In the genomic region with DNA sequence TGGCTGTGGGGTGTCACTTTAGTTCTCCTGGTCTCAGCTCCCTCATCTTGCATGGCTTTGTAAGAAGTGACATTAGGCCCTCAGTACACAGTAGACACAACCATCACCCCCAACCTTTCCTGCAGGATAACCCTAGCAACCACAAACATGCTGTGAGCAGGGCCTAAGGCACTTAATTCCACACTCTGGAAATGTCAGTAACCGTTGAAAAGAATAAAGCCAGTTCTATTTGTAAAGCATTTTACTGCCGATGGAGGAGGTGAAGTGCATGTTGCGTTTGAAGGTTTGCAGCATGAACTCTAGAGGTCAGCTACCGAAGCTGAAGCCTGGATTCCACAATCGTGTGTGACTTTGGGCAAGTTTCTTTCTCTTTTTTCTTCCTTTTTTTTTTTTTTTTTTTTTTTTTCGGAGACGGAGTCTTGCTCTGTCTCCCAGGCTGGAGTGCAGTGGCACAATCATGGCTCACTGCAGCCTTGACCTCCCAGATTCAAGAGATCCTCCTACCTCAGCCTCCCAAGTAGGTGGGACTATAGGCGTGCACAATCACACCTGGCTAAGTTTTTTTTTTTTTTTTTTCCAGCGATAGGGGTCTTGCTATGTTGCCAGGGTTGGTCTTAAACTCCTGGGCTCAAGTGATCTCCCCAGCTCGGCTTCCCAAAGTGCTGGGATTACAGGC, we compare ENCODE assay signal across 24 cellular contexts. TPM values are rescaled to one million over a fixed set of nuclear protein-coding genes. Genes with fewer than 3 reads are reported as not detected.
DNase-seq lines count a peak whose midpoint lies in the region; ATAC-seq, FAIRE-seq and TF ChIP-seq lines count a peak whose summit lies in the region.
"Had no signal": no experiment of that assay in that cellular context is flagged by ENCODE, and none has a peak within 500 bp of the region (broad histone marks: within the 10 kb centered on the region; RNA-seq: fewer than 3 reads in every experiment).

No MANE protein-coding gene starts in this region.

- no peak for FAIRE-seq in A549 (lab: Jason Lieb, UNC)
- FAIRE-seq: frontal cortex had no signal

- H4K20me1 ChIP-seq in neural progenitor cell (ENCODE audit: low read depth) = no peaks in the 10 kb centered on the region

- H3K36me3 ChIP-seq in body of pancreas (replicated peaks in 1 of 2; ENCODE audit: insufficient read depth in 1 of 2, low read depth in 2 of 2) = no peaks in the 10 kb centered on the region
- no peaks in the 10 kb centered on the region for H3K36me3 ChIP-seq in neural progenitor cell
- no peaks in the 10 kb centered on the region for H3K36me3 ChIP-seq in SJCRH30
- H3K36me3 ChIP-seq: adrenal gland, cardiac muscle cell, vagina, WERI-Rb-1 had no signal

- no peaks in the 10 kb centered on the region for H3K9me3 ChIP-seq in A549
- H3K9me3 ChIP-seq in body of pancreas = no peaks in the 10 kb centered on the region
- no peaks in the 10 kb centered on the region for H3K9me3 ChIP-seq in neural progenitor cell (ENCODE audit: low read depth)
- no peaks in the 10 kb centered on the region for H3K9me3 ChIP-seq in CD4-positive, alpha-beta T cell (ENCODE audit: control insufficient read depth, low read length)
- no peaks in the 10 kb centered on the region for H3K9me3 ChIP-seq in SJCRH30 (replicated peaks)
- H3K9me3 ChIP-seq: adrenal gland, SK-N-SH, vagina had no signal

- no peak overlapping the region for H2AFZ ChIP-seq in neural progenitor cell (replicated peaks)

- H3K27me3 ChIP-seq in body of pancreas (no peaks in the 10 kb centered on the region), neural progenitor cell (no peaks in the 10 kb centered on the region), SJCRH30 (no peaks in the 10 kb centered on the region)
- H3K27me3 ChIP-seq in CD4-positive, alpha-beta T cell (ENCODE audit: control insufficient read depth, insufficient read depth, low read length) = no peaks in the 10 kb centered on the region
- H3K27me3 ChIP-seq: adrenal gland, cardiac muscle cell, vagina had no signal

- TF ChIP-seq RAD21 in A549 (conservative IDR thresholded peaks at IDR 0.05 in 1 of 2, IDR thresholded peaks at IDR 0.05 in 1 of 2) = no peak

- CTCF ChIA-PET in A549 (lab: Yijun Ruan, JAX) (interaction anchor here (0.6 to 1.7 kb wide), 7 partner anchors 9 to 495 kb away, joined by 3 to 4 read pairs (median 3); no protein-coding TSS in a partner anchor), HEK293T (lab: Yijun Ruan, JAX) (interaction anchor here (0.8 kb wide), 1 partner anchor 65 kb away, joined by 3 read pairs; no protein-coding TSS in a partner anchor)
- CTCF ChIA-PET in CD4-positive, alpha-beta T cell (lab: Charles Lee) = interaction anchor here (1.3 kb wide), 1 partner anchor 40 kb away, joined by 4 read pairs; no protein-coding TSS in a partner anchor

- peak overlapping the region; percentile 7; the same call in 1 of the 3 replicates for H3K4me2 ChIP-seq in A549
- no peak overlapping the region for H3K4me2 ChIP-seq in neural progenitor cell
- H3K4me2 ChIP-seq: SK-N-SH had no signal

- no peak overlapping the region for H3K4me3 ChIP-seq in A549
- no peak overlapping the region for H3K4me3 ChIP-seq in body of pancreas
- no peak overlapping the region for H3K4me3 ChIP-seq in neural progenitor cell
- H3K4me3 ChIP-seq in SJCRH30 = no peak overlapping the region
- H3K4me3 ChIP-seq: adrenal gland, cardiac muscle cell, vagina had no signal

- H3K27me3 Mint-ChIP-seq in neural progenitor cell (ENCODE audit: insufficient read depth, low read depth) = peaks cover 6% of the 10 kb centered on the region
- H3K27me3 Mint-ChIP-seq in CD4-positive, alpha-beta T cell = no peaks in the 10 kb centered on the region
- H3K27me3 Mint-ChIP-seq: CD4-positive, CD25-positive, alpha-beta regulatory T cell had no signal

- H3K4me1 Mint-ChIP-seq in neural progenitor cell = peaks cover 56% of the 10 kb centered on the region
- H3K4me1 Mint-ChIP-seq in CD4-positive, alpha-beta T cell (ENCODE audit: low read depth) = peaks cover 7% of the 10 kb centered on the region

- peaks cover 45% of the 10 kb centered on the region for H3K4me1 ChIP-seq in A549
- peaks cover 26% of the 10 kb centered on the region for H3K4me1 ChIP-seq in body of pancreas
- H3K4me1 ChIP-seq in neural progenitor cell = peaks cover 24% of the 10 kb centered on the region
- 0 out of 2 replicates have a peak, but pooled peaks cover 2% of the 10 kb centered on the region for H3K4me1 ChIP-seq in SJCRH30
- H3K4me1 ChIP-seq: adrenal gland, vagina had no signal

- 0 out of 6 replicates have a peak, but pooled peaks of 1 of the 2 experiments have one; percentile 8 for ATAC-seq in A549
- no peak for ATAC-seq in body of pancreas
- ATAC-seq in CD4-positive, alpha-beta T cell (ENCODE audit: poor library complexity) = no peak
- ATAC-seq in omental fat pad (ENCODE audit: low FRiP score) = no peak
- ATAC-seq in GM18873 (IDR thresholded peaks at IDR 0.05; ENCODE audit: low FRiP score, unreplicated experiment) = no peak
- ATAC-seq: right cardiac atrium had no signal

- H3K4me3 Mint-ChIP-seq in neural progenitor cell = no peak overlapping the region
- no peak overlapping the region for H3K4me3 Mint-ChIP-seq in CD4-positive, alpha-beta T cell
- H3K4me3 Mint-ChIP-seq: CD4-positive, CD25-positive, alpha-beta regulatory T cell had no signal

- peaks cover 14% of the 10 kb centered on the region for H3F3A ChIP-seq in neural progenitor cell (ENCODE audit: low read depth)

- peaks cover 1% of the 10 kb centered on the region for H3K36me3 Mint-ChIP-seq in neural progenitor cell
- H3K36me3 Mint-ChIP-seq in CD4-positive, alpha-beta T cell (ENCODE audit: low read depth) = no peaks in the 10 kb centered on the region
- H3K36me3 Mint-ChIP-seq: CD4-positive, CD25-positive, alpha-beta regulatory T cell had no signal

- peak overlapping the region; percentile 95 for H3K27ac Mint-ChIP-seq in neural progenitor cell
- no peak overlapping the region for H3K27ac Mint-ChIP-seq in CD4-positive, alpha-beta T cell
- H3K27ac Mint-ChIP-seq: CD4-positive, CD25-positive, alpha-beta regulatory T cell had no signal

- DNase-seq in A549 (ENCODE audit: low read depth in 1 of 2, low spot score in 1 of 2) = no peak
- no peak for DNase-seq in HEK293T (ENCODE audit: extremely low spot score)
- no peak for DNase-seq in body of pancreas
- no peak for DNase-seq in neural progenitor cell (ENCODE audit: low spot score)
- DNase-seq in CD4-positive, alpha-beta T cell = no peak
- DNase-seq in omental fat pad (ENCODE audit: low spot score) = no peak
- DNase-seq in SJCRH30 = no peak
- DNase-seq: activated CD4-positive, alpha-beta T cell treated with anti-CD3 and anti-CD28 coated beads, Interleukin-2, amount 50 U/mL, for 48 hours; activated T-cell treated with anti-CD3 and anti-CD28 coated beads for 4 hours; adrenal gland; CD4-positive, CD25-positive, alpha-beta regulatory T cell; HCEC 1CT; NCI-H2171 treated with DMSO at 0.1 percent for 48 hours; right cardiac atrium; SK-N-SH; WERI-Rb-1 had no signal

- no peak overlapping the region for H3K9ac ChIP-seq in neural progenitor cell
- H3K9ac ChIP-seq: SK-N-SH had no signal

- 79% methylated on average over 10 of the region's 10 CpGs for WGBS in A549 (ENCODE audit: missing lambda C conversion rate)
- 63 to 67% methylated on average over 10 of the region's 10 CpGs for WGBS in body of pancreas, 2 donors

- H3K27ac ChIP-seq in A549 = peak overlapping the region; percentile 37 to 71; a peak in 4 of 6 replicates
- H3K27ac ChIP-seq in body of pancreas = peak overlapping the region in 3 of 4 donors; percentile 84 to 92 (median 91)
- no peak overlapping the region for H3K27ac ChIP-seq in neural progenitor cell
- H3K27ac ChIP-seq in CD4-positive, alpha-beta T cell (ENCODE audit: low read depth, low read length) = no peak overlapping the region
- H3K27ac ChIP-seq in SJCRH30 = no peak overlapping the region
- H3K27ac ChIP-seq: cardiac muscle cell, WERI-Rb-1 had no signal

- no peaks in the 10 kb centered on the region for H3K79me2 ChIP-seq in neural progenitor cell (ENCODE audit: low read depth)

- POLR2A ChIA-PET in A549 (lab: Yijun Ruan, JAX) = interaction anchor here (0.6 to 11.9 kb wide), 2 partner anchors 26 to 90 kb away, joined by 3 to 133 read pairs; partner anchors contain the start of gene TOB1
- POLR2A ChIA-PET in HEK293T (lab: Yijun Ruan, JAX) = interaction anchor here (1.1 to 1.7 kb wide), 2 partner anchors 14 to 26 kb away, joined by 5 to 6 read pairs; partner anchors contain the start of gene TOB1
- POLR2A ChIA-PET in CD4-positive, alpha-beta T cell (lab: Charles Lee) = interaction anchor here (0.8 to 1.2 kb wide), 3 partner anchors 25 to 27 kb away, joined by 4 to 5 read pairs (median 5); partner anchors contain the start of gene TOB1

- TF ChIP-seq CTCF in A549 (IDR thresholded peaks at IDR 0.05) (no peak), body of pancreas (IDR thresholded peaks at IDR 0.05) (no peak), neural progenitor cell (IDR thresholded peaks at IDR 0.05) (no peak), omental fat pad (IDR thresholded peaks at IDR 0.05) (no peak)
- no peak for TF ChIP-seq CTCF in CD4-positive, alpha-beta T cell (IDR thresholded peaks at IDR 0.05)

- no peak for TF ChIP-seq EP300 in A549 (IDR thresholded peaks at IDR 0.05)

- no peaks in the 10 kb centered on the region for H3K9me3 Mint-ChIP-seq in neural progenitor cell
- no peaks in the 10 kb centered on the region for H3K9me3 Mint-ChIP-seq in CD4-positive, alpha-beta T cell
- H3K9me3 Mint-ChIP-seq: CD4-positive, CD25-positive, alpha-beta regulatory T cell had no signal

- TF ChIP-seq POLR2A in A549 (IDR thresholded peaks at IDR 0.05; ENCODE audit: low read length) = no peak
- no peak for TF ChIP-seq POLR2A in body of pancreas (IDR thresholded peaks at IDR 0.05)

- intact Hi-C loops in body of pancreas (cut with DNase I) = no loop called here
- intact Hi-C loops in CD4-positive, alpha-beta T cell (cut with DNase I, micrococcal nuclease) = no loop called here

RNA-seq across cellular contexts. Expression of gene TOB1, which starts 26.1 kb away (rescaled TPM):
- 101 and 133 TPM in 2 replicates for polyA plus RNA-seq in A549 (2011; rRNA removed)
- 39.6 and 55.5 TPM in 2 replicates for polyA plus RNA-seq in A549 (2012; cell fraction: cytosol; rRNA removed)
- polyA plus RNA-seq in A549 (2012; cell fraction: nucleus; rRNA removed) = 57.4 and 64.7 TPM in 2 replicates
- polyA plus RNA-seq in A549 (2017; fragmentation: RNase III; extraction: RNeasy Plus Mini Kit Qiagen cat#74134 plus additional on column Dnase treatment) = 77.9 to 111 TPM (median 103 TPM) in 3 replicates
- 172 and 195 TPM in 2 replicates for polyA minus RNA-seq in A549 (2011; rRNA and poly(A)+ RNA removed)
- total RNA-seq in body of pancreas = 10 to 100 TPM; 36.8 to 46.1 TPM
- 13.6 and 18.2 TPM in 2 replicates for total RNA-seq in neural progenitor cell (ENCODE audit: low replicate concordance)
- total RNA-seq in CD4-positive, alpha-beta T cell = 100 to 1,000 TPM; 419 to 449 TPM
- total RNA-seq in omental fat pad = 10 to 100 TPM; 28.8 to 79.7 (median 37.0) TPM
- total RNA-seq in SJCRH30 (2014; rRNA removed; shearing (Covaris generic)) = 10.8 and 12.4 TPM in 2 replicates

RNA-seq across cellular contexts. Expression of gene WFIKKN2, which starts 56.9 kb away (rescaled TPM):
- polyA plus RNA-seq in A549 (2011; rRNA removed) (not detected in 2 replicates), A549 (2017; fragmentation: RNase III; extraction: RNeasy Plus Mini Kit Qiagen cat#74134 plus additional on column Dnase treatment) (not detected in 3 replicates)
- 0.01 TPM in 1 of 2 replicates, not detected in the other for polyA plus RNA-seq in A549 (2012; cell fraction: cytosol; rRNA removed)
- polyA plus RNA-seq in A549 (2012; cell fraction: nucleus; rRNA removed) = 0.07 TPM in 1 of 2 replicates, not detected in the other
- polyA minus RNA-seq in A549 (2011; rRNA and poly(A)+ RNA removed) = not detected in 2 replicates
- total RNA-seq in body of pancreas (under 1 TPM; 0.26 to 0.66 TPM), neural progenitor cell (ENCODE audit: low replicate concordance) (not detected in 2 replicates), omental fat pad (under 1 TPM in 2 of 4 donors, not detected in 2; 0.09 to 0.24 TPM)
- not detected for total RNA-seq in CD4-positive, alpha-beta T cell
- total RNA-seq in SJCRH30 (2014; rRNA removed; shearing (Covaris generic)) = 0.13 TPM in 1 of 2 replicates, not detected in the other
- total RNA-seq: cardiac muscle cell; CD4-positive, CD25-positive, alpha-beta regulatory T cell; dermis microvascular lymphatic vessel endothelial cell; epithelial cell of proximal tubule; kidney epithelial cell; T-helper 2 cell treated with Interferon-gamma antibody and Interleukin-4, amounts not matched to agents 100 ng/mL and 5 ng/mL, for 36 hours had no signal
- polyA plus RNA-seq: CD4-positive, CD25-positive, alpha-beta regulatory T cell; SK-N-SH had no signal

Comparison
In these comparisons a context has a peak if more than half of its experiments do, and no peak if none do; other contexts are left out.
1. H3K27ac ChIP-seq: peak in A549 (2 of 2) and body of pancreas (3 of 4); none in neural progenitor cell (single experiment), CD4-positive, alpha-beta T cell (single experiment) and SJCRH30 (single experiment).
2. RNA of gene TOB1, which starts 26.1 kb away (total RNA-seq): 419 to 449 TPM in CD4-positive, alpha-beta T cell; 36.8 to 46.1 TPM in body of pancreas, 28.8 to 79.7 TPM in omental fat pad, 13.6 to 18.2 TPM in neural progenitor cell and 10.8 to 12.4 TPM in SJCRH30; every median in the first group is over 4 times any median in the second.